In the genomic region with DNA sequence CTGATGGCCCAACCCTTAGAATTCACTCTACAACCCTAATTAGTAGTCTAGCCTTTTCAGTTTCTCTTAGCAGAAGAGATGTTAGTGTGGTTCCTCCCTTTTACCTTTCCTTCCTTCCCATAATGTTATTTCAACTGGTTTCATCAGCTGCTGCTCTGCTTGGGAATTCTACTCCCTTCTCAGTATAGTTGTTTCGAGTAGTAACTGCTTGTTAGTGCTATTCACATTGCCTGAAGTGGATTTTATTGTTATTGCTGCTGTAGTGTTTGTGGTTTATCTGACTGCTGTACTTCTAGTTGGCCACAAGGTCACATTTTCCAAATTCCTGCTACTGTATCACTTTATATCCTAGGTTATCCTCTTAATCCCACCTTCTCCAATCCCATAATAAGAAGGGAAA, we compare ENCODE assay signal across 17 cellular contexts. TPM values are rescaled to one million over a fixed set of nuclear protein-coding genes. Genes with fewer than 3 reads are reported as not detected.
DNase-seq lines count a peak whose midpoint lies in the region; TF ChIP-seq lines count a peak whose summit lies in the region.
"Had no signal": no experiment of that assay in that cellular context is flagged by ENCODE, and none has a peak within 500 bp of the region (broad histone marks: within the 10 kb centered on the region; RNA-seq: fewer than 3 reads in every experiment).

No MANE protein-coding gene starts in this region.

- intact Hi-C loops in transverse colon (cut with DNase I; ENCODE audit: low total_unique reads) (no loop called here), CD14-positive monocyte (cut with micrococcal nuclease) (no loop called here), sigmoid colon (cut with DNase I) (no loop called here)

- TF ChIP-seq EP300 in transverse colon (IDR thresholded peaks at IDR 0.05; ENCODE audit: low read depth): no peak
- no peak for TF ChIP-seq EP300 in sigmoid colon (IDR thresholded peaks at IDR 0.05)

- peaks cover 10% of the 10 kb centered on the region for H3K4me1 Mint-ChIP-seq in CD14-positive monocyte

- peaks cover 0 to 8% (median 4%) of the 10 kb centered on the region in 7 donors for H3K9me3 Mint-ChIP-seq in CD14-positive monocyte

- TF ChIP-seq POLR2A in transverse colon (IDR thresholded peaks at IDR 0.05): no peak
- no peak for TF ChIP-seq POLR2A in sigmoid colon (IDR thresholded peaks at IDR 0.05)

- no peak overlapping the region for H3K4me3 ChIP-seq in SJSA1
- no peak overlapping the region for H3K4me3 ChIP-seq in fibroblast of pulmonary artery (replicated peaks; ENCODE audit: low read depth, low read length)
- H3K4me3 ChIP-seq in transverse colon: no peak overlapping the region
- H3K4me3 ChIP-seq in sigmoid colon: no peak overlapping the region
- H3K4me3 ChIP-seq: testis had no signal

- peak; percentile 1 for DNase-seq in NCI-H510A treated with DMSO at 0.1 percent for 48 hours (lab: John Stamatoyannopoulos, UW)
- DNase-seq in NCI-H510A (lab: John Stamatoyannopoulos, UW): no peak
- peak in 1 of 2 experiments; percentile 46 for DNase-seq in SJSA1 (ENCODE audit: low read depth in 1 of 2, low spot score in 2 of 2)
- DNase-seq in fibroblast of pulmonary artery (ENCODE audit: low read depth): peak; percentile 13
- DNase-seq in transverse colon: no peak
- DNase-seq in GM19238 (ENCODE audit: insufficient read length, low spot score): no peak
- no peak for DNase-seq in CD14-positive monocyte (ENCODE audit: low spot score)
- no peak for DNase-seq in sigmoid colon
- DNase-seq: 8988T; activated CD4-positive, alpha-beta T cell treated with anti-CD3 and anti-CD28 coated beads, Interleukin-2, amount 50 U/mL, for 48 hours; Calu3; hypothalamus; NCI-H1092; NCI-H526; occipital lobe; T-helper 2 cell; testis had no signal

- H3K4me1 ChIP-seq in SJSA1 (replicated peaks) (peaks cover 12% of the 10 kb centered on the region), transverse colon (peaks cover 0 to 4% (median 0%) of the 10 kb centered on the region in 4 donors), sigmoid colon (no peaks in the 10 kb centered on the region)
- H3K4me1 ChIP-seq: testis had no signal

- H3K4me3 Mint-ChIP-seq in CD14-positive monocyte: no peak overlapping the region

- no peak overlapping the region for H3K27ac Mint-ChIP-seq in CD14-positive monocyte

- H3K27me3 ChIP-seq in SJSA1 (replicated peaks) (no peaks in the 10 kb centered on the region), transverse colon (no peaks in the 10 kb centered on the region), sigmoid colon (no peaks in the 10 kb centered on the region)
- H3K27me3 ChIP-seq: testis had no signal

- peaks cover 0 to 3% of the 10 kb centered on the region in 2 donors for H3K36me3 Mint-ChIP-seq in CD14-positive monocyte

- H3K27me3 Mint-ChIP-seq in CD14-positive monocyte (ENCODE audit: low read depth in 3 of 3): no peaks in the 10 kb centered on the region

- TF ChIP-seq CTCF in fibroblast of pulmonary artery (IDR thresholded peaks at IDR 0.05; ENCODE audit: low read length, missing control alignments) (no peak), transverse colon (IDR thresholded peaks at IDR 0.05) (peak in 3 of 5 experiments; percentile 25 to 29 (median 26)), CD14-positive monocyte (IDR thresholded peaks at IDR 0.05) (no peak), sigmoid colon (IDR thresholded peaks at IDR 0.05) (no peak)

- H3K36me3 ChIP-seq in SJSA1 (no peaks in the 10 kb centered on the region), transverse colon (no peaks in the 10 kb centered on the region), sigmoid colon (no peaks in the 10 kb centered on the region)

- in situ Hi-C loops in transverse colon (cut with MboI; ENCODE audit: low pct_ligation_motif_present in 1 of 4, low pct_unique_long_range_greater_than_20kb in 1 of 4, low sequenced_read_pairs in 3 of 4): no loop called here

- WGBS in transverse colon (ENCODE audit: low coverage in 1 of 2), 2 donors: 46 to 75% methylated on average over 1 of the region's 1 CpG
- WGBS in sigmoid colon, 2 donors: 40 to 82% methylated on average over 1 of the region's 1 CpG

- H3K9me3 ChIP-seq in SJSA1 (replicated peaks) (no peaks in the 10 kb centered on the region), transverse colon (no peaks in the 10 kb centered on the region), sigmoid colon (no peaks in the 10 kb centered on the region)
- H3K9me3 ChIP-seq: testis had no signal

- H3K27ac ChIP-seq in SJSA1: peak overlapping the region; percentile 38
- no peak overlapping the region for H3K27ac ChIP-seq in transverse colon
- no peak overlapping the region for H3K27ac ChIP-seq in sigmoid colon
- H3K27ac ChIP-seq: testis had no signal

RNA-seq across cellular contexts. Expression of gene SMIM15, which starts 29.7 kb away (rescaled TPM):
- total RNA-seq in SJSA1 (2014; rRNA removed; shearing (Covaris generic)): 63.6 and 71.8 TPM in 2 replicates
- total RNA-seq in transverse colon: 10 to 100 TPM in 3 of 4 donors, 1 to 10 TPM in 1; 6.6 to 56.9 (median 30.9) TPM
- 10 to 100 TPM; 32.0 to 43.4 TPM for polyA plus RNA-seq in CD14-positive monocyte
- 10 to 100 TPM; 12.2 to 35.0 (median 21.2) TPM for total RNA-seq in sigmoid colon
- 10 to 100 TPM; 43.3 to 77.0 (median 48.6) TPM for polyA plus RNA-seq in sigmoid colon

Comparison
In these comparisons a context has a peak if more than half of its experiments do, and no peak if none do; other contexts are left out.
1. DNase-seq: peak in NCI-H510A treated with DMSO at 0.1 percent for 48 hours (single experiment) and fibroblast of pulmonary artery (single experiment); none in NCI-H510A (single experiment), transverse colon (single experiment), GM19238 (single experiment), CD14-positive monocyte (single experiment) and sigmoid colon (single experiment).
2. CTCF ChIP-seq: peak in transverse colon (3 of 5); none in fibroblast of pulmonary artery (single experiment), CD14-positive monocyte (single experiment) and sigmoid colon (0 of 4).